ENCODE assay signal across 10 cellular contexts in the genomic region with DNA sequence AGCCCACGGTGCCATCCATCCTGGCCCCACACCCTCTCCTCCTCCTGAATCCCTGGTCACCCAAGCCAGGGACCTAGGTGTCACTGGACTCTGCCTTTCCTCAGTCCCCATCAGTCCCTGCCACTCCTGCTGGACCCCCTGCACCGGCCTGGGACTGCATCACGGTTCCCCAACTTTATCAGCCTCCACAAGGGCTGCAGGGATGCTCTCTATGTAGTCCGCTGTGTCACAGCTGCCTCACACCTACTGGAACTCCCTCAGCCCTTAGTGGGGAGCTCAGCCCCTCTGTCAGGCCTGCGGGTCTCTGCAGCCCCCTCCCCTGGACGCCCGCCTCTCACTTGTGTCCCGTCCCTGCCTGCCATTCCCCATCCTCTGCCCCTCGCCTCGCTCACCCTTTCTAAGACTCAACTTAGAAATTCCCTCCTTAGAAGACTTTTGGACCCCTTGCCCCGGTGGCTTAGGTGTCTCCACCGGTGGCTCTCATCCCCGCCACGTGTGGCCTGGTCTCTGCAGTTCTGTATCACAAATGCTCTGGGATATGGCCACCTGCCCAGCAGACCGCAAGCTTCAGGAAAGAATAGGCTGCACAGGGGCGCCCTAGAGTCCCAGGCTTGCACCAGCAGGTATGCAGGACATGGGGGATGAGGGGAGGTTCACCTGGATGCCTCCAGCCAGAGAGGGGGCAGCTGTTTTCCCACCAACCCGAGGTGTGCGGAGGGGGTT.
"Had no signal": no experiment of that assay in that cellular context is flagged by ENCODE, and none has a peak within 500 bp of the region (broad histone marks: within the 10 kb centered on the region; RNA-seq: fewer than 3 reads in every experiment).

No MANE protein-coding gene starts in this region.

- H3K9ac ChIP-seq: parathyroid adenoma had no signal

- H3K27me3 ChIP-seq: adrenal gland had no signal

- DNase-seq: activated gamma-delta T cell; activated T-cell treated with anti-CD3 and anti-CD28 coated beads, Interleukin-2, amount 50 U/mL, for 4 hours; adrenal gland; central memory CD4-positive, alpha-beta T cell; dermis blood vessel endothelial cell; kidney glomerular epithelial cell; stimulated activated CD4-positive, alpha-beta T cell treated with anti-CD3 and anti-CD28 coated beads, Interleukin-4, amount 100 ng/mL, for 24 hours; T-helper 2 cell had no signal

- H3K9me3 ChIP-seq: adrenal gland, gastroesophageal sphincter had no signal

- H3K36me3 ChIP-seq: adrenal gland, gastroesophageal sphincter had no signal

- H3K4me1 ChIP-seq: adrenal gland, gastroesophageal sphincter had no signal

- H3K4me3 Mint-ChIP-seq: activated T-cell treated with anti-CD3 and anti-CD28 coated beads, Interleukin-2, amount 50 U/mL, for 4 hours had no signal

- ATAC-seq: activated T-cell treated with anti-CD3 and anti-CD28 coated beads, Interleukin-2, amount 50 U/mL, for 4 hours; gastroesophageal sphincter had no signal

- H3K4me3 ChIP-seq: adrenal gland, gastroesophageal sphincter had no signal

- H3K9me3 Mint-ChIP-seq: activated T-cell treated with anti-CD3 and anti-CD28 coated beads, Interleukin-2, amount 50 U/mL, for 4 hours had no signal

- H3K27ac ChIP-seq: adrenal gland, gastroesophageal sphincter, parathyroid adenoma had no signal
